1 cellular context compared by ENCODE assay signal in genomic region chr6:170429457-170429856, GRCh38.
TF ChIP-seq lines count a peak whose summit lies in the region.

No MANE protein-coding gene starts in this region.

TF ChIP-seq in K562, 482 proteins besides CTCF, POLR2A, EP300 and RAD21 (continued from another document):
- TF ChIP-seq, protein P1, sequence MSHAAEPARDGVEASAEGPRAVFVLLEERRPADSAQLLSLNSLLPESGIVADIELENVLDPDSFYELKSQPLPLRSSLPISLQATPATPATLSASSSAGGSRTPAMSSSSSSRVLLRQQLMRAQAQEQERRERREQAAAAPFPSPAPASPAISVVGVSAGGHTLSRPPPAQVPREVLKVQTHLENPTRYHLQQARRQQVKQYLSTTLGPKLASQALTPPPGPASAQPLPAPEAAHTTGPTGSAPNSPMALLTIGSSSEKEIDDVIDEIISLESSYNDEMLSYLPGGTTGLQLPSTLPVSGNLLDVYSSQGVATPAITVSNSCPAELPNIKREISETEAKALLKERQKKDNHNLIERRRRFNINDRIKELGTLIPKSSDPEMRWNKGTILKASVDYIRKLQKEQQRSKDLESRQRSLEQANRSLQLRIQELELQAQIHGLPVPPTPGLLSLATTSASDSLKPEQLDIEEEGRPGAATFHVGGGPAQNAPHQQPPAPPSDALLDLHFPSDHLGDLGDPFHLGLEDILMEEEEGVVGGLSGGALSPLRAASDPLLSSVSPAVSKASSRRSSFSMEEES (CRISPR knock-in tag; IDR thresholded peaks at IDR 0.05), result peak; percentile 57; the same call in 1 of the 2 replicates
- no peak for TF ChIP-seq HOMEZ (CRISPR knock-in tag; IDR thresholded peaks at IDR 0.05)
- peak; percentile 94 for TF ChIP-seq BHLHE40 (IDR thresholded peaks at IDR 0.05; ENCODE audit: low read length)
- TF ChIP-seq RAD51 (IDR thresholded peaks at IDR 0.05; ENCODE audit: borderline replicate concordance, low read depth), result peak; percentile 79
